In the genomic region with DNA sequence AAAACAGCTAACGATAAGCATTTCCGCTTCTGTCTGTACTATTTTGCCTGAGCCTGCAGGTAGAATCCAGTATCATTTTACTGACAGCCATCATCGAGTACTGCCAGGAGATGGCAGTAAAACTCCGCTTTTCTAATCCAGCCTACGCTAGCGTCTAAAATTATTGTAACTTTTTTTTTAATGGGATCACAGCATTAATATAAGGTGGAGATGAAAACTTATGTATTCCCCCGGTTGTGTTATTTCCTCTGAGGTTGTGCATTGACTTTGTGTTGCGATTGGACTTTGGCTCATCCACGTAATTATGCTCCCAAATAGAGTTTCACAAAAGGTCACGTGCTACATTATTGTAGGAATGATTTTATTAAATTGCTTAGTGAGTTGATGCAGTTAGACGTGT, we compare ENCODE assay signal across 1 cellular context.
TF ChIP-seq lines count a peak whose summit lies in the region.

No MANE protein-coding gene starts in this region.

TF ChIP-seq in IMR-90, 13 proteins besides CTCF, POLR2A, EP300 and RAD21 (continued from another document):
- no peak for TF ChIP-seq CHD1 (IDR thresholded peaks at IDR 0.05; ENCODE audit: low read depth, low read length)
TF ChIP-seq in IMR-90: peak in this region for 0.
